21 cellular contexts compared by ENCODE assay signal in the genomic region with DNA sequence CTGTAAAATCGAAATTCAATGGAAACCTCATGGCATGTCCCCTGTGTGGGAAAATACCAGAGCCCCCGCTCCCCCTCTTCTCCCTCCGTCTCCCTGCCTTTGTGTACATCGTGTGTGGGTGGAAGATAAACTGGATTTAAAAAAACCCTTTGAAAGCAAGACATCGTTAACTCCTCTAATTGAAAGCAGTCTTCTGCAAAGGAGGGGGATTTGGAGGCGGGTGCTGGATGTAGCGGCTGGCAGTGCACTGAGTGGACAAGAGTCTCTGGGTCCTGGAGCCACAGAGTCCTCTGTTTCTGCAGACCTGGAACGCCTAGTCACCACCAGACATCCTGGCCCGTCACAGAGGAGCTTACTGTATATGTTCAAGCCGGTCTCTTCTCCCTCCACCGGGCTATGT.
DNase-seq lines count a peak whose midpoint lies in the region; ATAC-seq, FAIRE-seq and TF ChIP-seq lines count a peak whose summit lies in the region.
"Had no signal": no experiment of that assay in that cellular context is flagged by ENCODE, and none has a peak within 500 bp of the region (broad histone marks: within the 10 kb centered on the region; RNA-seq: fewer than 3 reads in every experiment).

No MANE protein-coding gene starts in this region.

- no peak overlapping the region for H3K27ac ChIP-seq in HepG2 (ENCODE audit: extremely low read length, insufficient read depth, low read length)
- no peak overlapping the region for H3K27ac ChIP-seq in right lobe of liver
- H3K27ac ChIP-seq in WERI-Rb-1: no peak overlapping the region
- H3K27ac ChIP-seq in substantia nigra (ENCODE audit: low read depth, low read length, poor library complexity, severe bottlenecking): no peak overlapping the region
- H3K27ac ChIP-seq: colonic mucosa had no signal

- CTCF ChIA-PET in HepG2 (lab: Yijun Ruan, JAX; ENCODE audit: low intra/inter-chr PET ratio, low total read pairs): no interaction called here

- 5% methylated on average over 11 of the region's 11 CpGs for WGBS in HepG2 (ENCODE audit: low lambda C conversion rate)
- WGBS in right lobe of liver (ENCODE audit: insufficient coverage, low coverage, low lambda C conversion rate, missing lambda C conversion rate): 54% methylated on average over 5 of the region's 11 CpGs

- TF ChIP-seq POLR2A in HepG2 (IDR thresholded peaks at IDR 0.05; ENCODE audit: insufficient read depth in 1 of 2, low read depth in 2 of 2, low read length in 2 of 2): no peak
- TF ChIP-seq POLR2A in right lobe of liver (IDR thresholded peaks at IDR 0.05): no peak

- POLR2A ChIA-PET in HepG2 (lab: Yijun Ruan, JAX): no interaction called here

- no peaks in the 10 kb centered on the region for H3K79me2 ChIP-seq in HepG2 (ENCODE audit: insufficient read depth, low read length)

- H3K9me3 ChIP-seq in HepG2 (ENCODE audit: low read length) (no peaks in the 10 kb centered on the region), right lobe of liver (no peaks in the 10 kb centered on the region), WERI-Rb-1 (ENCODE audit: severe bottlenecking) (no peaks in the 10 kb centered on the region)
- H3K9me3 ChIP-seq: colonic mucosa had no signal

- no peak for TF ChIP-seq RAD21 in HepG2 (CRISPR knock-in tag; IDR thresholded peaks at IDR 0.05)

- H3K27me3 ChIP-seq in HepG2 (ENCODE audit: control insufficient read depth in 1 of 2, insufficient read depth in 2 of 2, low read length in 2 of 2) (peaks cover 1 to 32% of the 10 kb centered on the region in 2 experiments; a peak in 4 of 5 replicates), right lobe of liver (no peaks in the 10 kb centered on the region), WERI-Rb-1 (ENCODE audit: insufficient read depth, low read depth, severe bottlenecking) (peaks cover 6% of the 10 kb centered on the region)
- H3K27me3 ChIP-seq: colonic mucosa had no signal

- TF ChIP-seq CTCF in HepG2 (CRISPR knock-in tag; IDR thresholded peaks at IDR 0.05) (no peak), right lobe of liver (IDR thresholded peaks at IDR 0.05) (no peak), WERI-Rb-1 (IDR thresholded peaks at IDR 0.05; ENCODE audit: low read depth, low read length) (no peak)

- DNase-seq in HepG2 (ENCODE audit: low spot score) (no peak), right lobe of liver (no peak), SK-N-DZ (ENCODE audit: low spot score) (peak; percentile 33), iPS-NIHi7 (ENCODE audit: extremely low spot score) (peak; percentile 34), WERI-Rb-1 (no peak), substantia nigra (lab: John Stamatoyannopoulos, UW) (no peak), SW480 (ENCODE audit: low spot score) (no peak)
- DNase-seq: activated CD4-positive, alpha-beta T cell treated with anti-CD3 and anti-CD28 coated beads for 1 hour; activated CD8-positive, alpha-beta memory T cell treated with anti-CD3 and anti-CD28 coated beads, Interleukin-2, amount 10 ng/mL, durations not matched to agents 7 days and 5 days; activated effector memory CD4-positive, alpha-beta T cell treated with anti-CD3 and anti-CD28 coated beads, Interleukin-2, amount 50 U/mL, for 16 hours; CD8-positive, alpha-beta T cell; colonic mucosa; NCI-H2107; Right ventricle myocardium superior; stimulated activated CD4-positive, alpha-beta T cell treated with anti-CD3 and anti-CD28 coated beads, Interleukin-15, amount 100 ng/mL, for 24 hours had no signal

- TF ChIP-seq EP300 in HepG2 (IDR thresholded peaks at IDR 0.05; ENCODE audit: low read depth in 2 of 2, low read length in 2 of 2) (no peak), HepG2 (CRISPR knock-in tag; IDR thresholded peaks at IDR 0.05; ENCODE audit: borderline replicate concordance) (no peak)

- H3K4me3 ChIP-seq in HepG2 (replicated peaks in 1 of 3; ENCODE audit: insufficient read depth in 1 of 3, low read depth in 2 of 3, low read length in 3 of 3) (no peak overlapping the region), right lobe of liver (no peak overlapping the region), WERI-Rb-1 (ENCODE audit: low read depth, low read length) (no peak overlapping the region)
- H3K4me3 ChIP-seq: colonic mucosa had no signal

- ATAC-seq in HepG2: peak; percentile 53; the same call in 2 of the 3 replicates
- ATAC-seq in right lobe of liver: no peak
- no peak for ATAC-seq in esophagus mucosa
- ATAC-seq: activated CD8-positive, alpha-beta memory T cell treated with anti-CD3 and anti-CD28 coated beads, Interleukin-2, amount 10 ng/mL, durations not matched to agents 7 days and 5 days; CD8-positive, alpha-beta T cell; natural killer cell treated with Interleukin-12 subunit alpha and Interleukin-12 subunit beta and Interleukin-15 and Interleukin-18, amount 100 ng/mL, for 72 hours had no signal

- H3K4me2 ChIP-seq in HepG2 (ENCODE audit: low read depth, low read length): no peak overlapping the region

- intact Hi-C loops in HepG2 (cut with micrococcal nuclease; ENCODE audit: unreplicated experiment): no loop called here
- intact Hi-C loops in right lobe of liver (cut with DNase I): no loop called here

- no peak overlapping the region for H2AFZ ChIP-seq in HepG2 (ENCODE audit: low read length)

- H4K20me1 ChIP-seq in HepG2 (ENCODE audit: insufficient read depth, low read length): no peaks in the 10 kb centered on the region

- H3K9ac ChIP-seq in HepG2 (ENCODE audit: insufficient read depth, low read depth, low read length): no peak overlapping the region

- H3K4me1 ChIP-seq in HepG2 (ENCODE audit: insufficient read depth, low read length) (peaks cover 16% of the 10 kb centered on the region), right lobe of liver (no peaks in the 10 kb centered on the region)
- H3K4me1 ChIP-seq: colonic mucosa had no signal

- FAIRE-seq in HepG2 (lab: Jason Lieb, UNC): no peak
- FAIRE-seq: G401.6, H54, HTR-8/SVneo, urothelium cell line had no signal

- BruUV-seq in HepG2 (replicated peaks; lab: Mats Ljungman, UMichigan): no TSS peak

- H3K36me3 ChIP-seq in HepG2 (replicated peaks in 1 of 2; ENCODE audit: control insufficient read depth in 1 of 2, insufficient read depth in 2 of 2, low read length in 2 of 2) (no peaks in the 10 kb centered on the region), right lobe of liver (no peaks in the 10 kb centered on the region), WERI-Rb-1 (no peaks in the 10 kb centered on the region)
- H3K36me3 ChIP-seq: colonic mucosa had no signal

- in situ Hi-C loops in HepG2 (cut with HindIII; ENCODE audit: extremely low pct_ligation_motif_present, low pct_unique_long_range_greater_than_20kb): no loop called here

TF ChIP-seq in HepG2, 621 proteins besides CTCF, POLR2A, EP300 and RAD21:
- TF ChIP-seq ZFP41 (CRISPR knock-in tag; IDR thresholded peaks at IDR 0.05; ENCODE audit: borderline replicate concordance) (no peak), NR2C2 (CRISPR knock-in tag; IDR thresholded peaks at IDR 0.05; ENCODE audit: borderline replicate concordance) (no peak), GZF1 (CRISPR knock-in tag; IDR thresholded peaks at IDR 0.05) (no peak), ZFP82 (CRISPR knock-in tag; IDR thresholded peaks at IDR 0.05; ENCODE audit: borderline replicate concordance) (no peak), ZFYVE20 (CRISPR knock-in tag; IDR thresholded peaks at IDR 0.05; ENCODE audit: borderline replicate concordance, low read depth) (no peak), PAWR (CRISPR knock-in tag; IDR thresholded peaks at IDR 0.05; ENCODE audit: borderline replicate concordance) (no peak)
- TF ChIP-seq, protein P1, sequence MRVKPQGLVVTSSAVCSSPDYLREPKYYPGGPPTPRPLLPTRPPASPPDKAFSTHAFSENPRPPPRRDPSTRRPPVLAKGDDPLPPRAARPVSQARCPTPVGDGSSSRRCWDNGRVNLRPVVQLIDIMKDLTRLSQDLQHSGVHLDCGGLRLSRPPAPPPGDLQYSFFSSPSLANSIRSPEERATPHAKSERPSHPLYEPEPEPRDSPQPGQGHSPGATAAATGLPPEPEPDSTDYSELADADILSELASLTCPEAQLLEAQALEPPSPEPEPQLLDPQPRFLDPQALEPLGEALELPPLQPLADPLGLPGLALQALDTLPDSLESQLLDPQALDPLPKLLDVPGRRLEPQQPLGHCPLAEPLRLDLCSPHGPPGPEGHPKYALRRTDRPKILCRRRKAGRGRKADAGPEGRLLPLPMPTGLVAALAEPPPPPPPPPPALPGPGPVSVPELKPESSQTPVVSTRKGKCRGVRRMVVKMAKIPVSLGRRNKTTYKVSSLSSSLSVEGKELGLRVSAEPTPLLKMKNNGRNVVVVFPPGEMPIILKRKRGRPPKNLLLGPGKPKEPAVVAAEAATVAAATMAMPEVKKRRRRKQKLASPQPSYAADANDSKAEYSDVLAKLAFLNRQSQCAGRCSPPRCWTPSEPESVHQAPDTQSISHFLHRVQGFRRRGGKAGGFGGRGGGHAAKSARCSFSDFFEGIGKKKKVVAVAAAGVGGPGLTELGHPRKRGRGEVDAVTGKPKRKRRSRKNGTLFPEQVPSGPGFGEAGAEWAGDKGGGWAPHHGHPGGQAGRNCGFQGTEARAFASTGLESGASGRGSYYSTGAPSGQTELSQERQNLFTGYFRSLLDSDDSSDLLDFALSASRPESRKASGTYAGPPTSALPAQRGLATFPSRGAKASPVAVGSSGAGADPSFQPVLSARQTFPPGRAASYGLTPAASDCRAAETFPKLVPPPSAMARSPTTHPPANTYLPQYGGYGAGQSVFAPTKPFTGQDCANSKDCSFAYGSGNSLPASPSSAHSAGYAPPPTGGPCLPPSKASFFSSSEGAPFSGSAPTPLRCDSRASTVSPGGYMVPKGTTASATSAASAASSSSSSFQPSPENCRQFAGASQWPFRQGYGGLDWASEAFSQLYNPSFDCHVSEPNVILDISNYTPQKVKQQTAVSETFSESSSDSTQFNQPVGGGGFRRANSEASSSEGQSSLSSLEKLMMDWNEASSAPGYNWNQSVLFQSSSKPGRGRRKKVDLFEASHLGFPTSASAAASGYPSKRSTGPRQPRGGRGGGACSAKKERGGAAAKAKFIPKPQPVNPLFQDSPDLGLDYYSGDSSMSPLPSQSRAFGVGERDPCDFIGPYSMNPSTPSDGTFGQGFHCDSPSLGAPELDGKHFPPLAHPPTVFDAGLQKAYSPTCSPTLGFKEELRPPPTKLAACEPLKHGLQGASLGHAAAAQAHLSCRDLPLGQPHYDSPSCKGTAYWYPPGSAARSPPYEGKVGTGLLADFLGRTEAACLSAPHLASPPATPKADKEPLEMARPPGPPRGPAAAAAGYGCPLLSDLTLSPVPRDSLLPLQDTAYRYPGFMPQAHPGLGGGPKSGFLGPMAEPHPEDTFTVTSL (CRISPR knock-in tag; IDR thresholded peaks at IDR 0.05; ENCODE audit: borderline replicate concordance): no peak

Comparison
In these comparisons a context has a peak if more than half of its experiments do, and no peak if none do; other contexts are left out.
1. DNase-seq: peak in SK-N-DZ (single experiment) and iPS-NIHi7 (single experiment); none in HepG2 (single experiment), right lobe of liver (0 of 3), WERI-Rb-1 (single experiment), substantia nigra (0 of 49) and SW480 (single experiment).